Comparison of ENCODE assay signal across 10 cellular contexts in genomic region chr5:179794575-179794974, GRCh38. TPM values are rescaled to one million over a fixed set of nuclear protein-coding genes. Genes with fewer than 3 reads are reported as not detected.
DNase-seq lines count a peak whose midpoint lies in the region; ATAC-seq, FAIRE-seq and TF ChIP-seq lines count a peak whose summit lies in the region.
"Had no signal": no experiment of that assay in that cellular context is flagged by ENCODE, and none has a peak within 500 bp of the region (broad histone marks: within the 10 kb centered on the region; RNA-seq: fewer than 3 reads in every experiment).

No MANE protein-coding gene starts in this region.

- no peak for ATAC-seq in IMR-90 (ENCODE audit: low read depth)
- no peak for ATAC-seq in naive thymus-derived CD8-positive, alpha-beta T cell
- no peak for ATAC-seq in HG03571 (IDR thresholded peaks at IDR 0.05; ENCODE audit: unreplicated experiment)

- intact Hi-C loops in IMR-90 (cut with micrococcal nuclease), result no loop called here

- no peaks in the 10 kb centered on the region for H3K79me2 ChIP-seq in mesendoderm (ENCODE audit: control insufficient read depth, insufficient read depth, low read length)

- H2BK5ac ChIP-seq in IMR-90 (ENCODE audit: low read depth, low read length, poor library complexity, severe bottlenecking) (no peak overlapping the region), mesendoderm (ENCODE audit: low read length) (no peak overlapping the region)

- no peak for TF ChIP-seq POLR2A in IMR-90 (IDR thresholded peaks at IDR 0.05; ENCODE audit: low read depth, low read length)

- FAIRE-seq in HTR-8/SVneo (lab: Jason Lieb, UNC), result no peak

- H3K4me1 ChIP-seq in IMR-90 (ENCODE audit: control insufficient read depth, insufficient read depth, low read length), result peaks cover 9% of the 10 kb centered on the region; the same call in 1 of the 2 replicates
- no peaks in the 10 kb centered on the region for H3K4me1 ChIP-seq in mesendoderm (ENCODE audit: control insufficient read depth, low read depth, low read length)

- no peak overlapping the region for H2BK15ac ChIP-seq in IMR-90 (ENCODE audit: low read depth, low read length)
- H2BK15ac ChIP-seq in mesendoderm (replicated peaks; ENCODE audit: low read depth), result no peak overlapping the region

- H3K14ac ChIP-seq in IMR-90 (replicated peaks; ENCODE audit: low read depth, low read length), result no peak overlapping the region

- no peaks in the 10 kb centered on the region for H3K27me3 Mint-ChIP-seq in chondrocyte (ENCODE audit: low read depth)
- H3K27me3 Mint-ChIP-seq in naive thymus-derived CD8-positive, alpha-beta T cell, result no peaks in the 10 kb centered on the region

- H4K5ac ChIP-seq in IMR-90 (ENCODE audit: low read depth, low read length), result no peak overlapping the region
- no peak overlapping the region for H4K5ac ChIP-seq in mesendoderm (ENCODE audit: low read length)

- H3K4ac ChIP-seq in IMR-90 (ENCODE audit: low read depth, low read length) (no peak overlapping the region), mesendoderm (ENCODE audit: low read depth, low read length) (no peak overlapping the region)

- POLR2A ChIA-PET in IMR-90 (lab: Charles Lee; ENCODE audit: unreplicated experiment), result no interaction called here
- POLR2A ChIA-PET in naive thymus-derived CD8-positive, alpha-beta T cell (lab: Charles Lee), result interaction anchor here (0.8 to 5.3 kb wide), 9 partner anchors 9 to 171 kb away, joined by 3 to 41 read pairs (median 6); partner anchors contain the start of genes HNRNPH1, MAML1 and SQSTM1

- WGBS in IMR-90 (ENCODE audit: extremely low coverage in 2 of 2, insufficient read length in 1 of 2), 2 experiments, result 100% methylated on average over 2 of the region's 3 CpGs; no CpG with 5 or more reads in 1 of the 2 experiments
- no CpG with 5 or more reads among the region's 3 CpGs for WGBS in mesendoderm (ENCODE audit: extremely low coverage, insufficient coverage, low lambda C conversion rate)

- H2BK120ac ChIP-seq in IMR-90 (ENCODE audit: low read depth, low read length), result no peak overlapping the region
- no peak overlapping the region for H2BK120ac ChIP-seq in mesendoderm (ENCODE audit: low read depth, low read length)

- H3K79me1 ChIP-seq in IMR-90 (ENCODE audit: low read depth in 1 of 2, low read length in 2 of 2) (peaks cover 0 to 8% of the 10 kb centered on the region in 2 experiments; a peak in 1 of 4 replicates), mesendoderm (ENCODE audit: low read length) (no peaks in the 10 kb centered on the region)

- no peak overlapping the region for H3K9ac ChIP-seq in IMR-90 (ENCODE audit: low read depth, low read length)
- no peak overlapping the region for H3K9ac ChIP-seq in mesendoderm (ENCODE audit: low read length)

- no peak overlapping the region for H4K91ac ChIP-seq in IMR-90 (ENCODE audit: insufficient read depth, low read depth, low read length)

- H2AK9ac ChIP-seq in IMR-90 (replicated peaks; ENCODE audit: low read depth, low read length, poor library complexity), result peak overlapping the region; percentile 92

- H2AK5ac ChIP-seq in IMR-90 (ENCODE audit: low read depth, low read length) (no peak overlapping the region), mesendoderm (ENCODE audit: low read length) (no peak overlapping the region)

- peak overlapping the region; percentile 90 for H3K27ac ChIP-seq in 22Rv1
- no peak overlapping the region for H3K27ac ChIP-seq in IMR-90 (ENCODE audit: insufficient read depth, low read length)
- no peak overlapping the region for H3K27ac ChIP-seq in mesendoderm (ENCODE audit: low read depth, low read length)

- H4K20me1 ChIP-seq in IMR-90 (ENCODE audit: insufficient read depth, low read length), result 0 out of 2 replicates have a peak, but pooled peaks cover 7% of the 10 kb centered on the region

- no peak overlapping the region for H3K4me2 ChIP-seq in IMR-90 (ENCODE audit: low read depth, low read length)
- H3K4me2 ChIP-seq in mesendoderm (ENCODE audit: low read length), result no peak overlapping the region

- H3K18ac ChIP-seq in IMR-90 (ENCODE audit: low read depth, low read length), result no peak overlapping the region
- no peak overlapping the region for H3K18ac ChIP-seq in mesendoderm (ENCODE audit: low read length)

- H2AFZ ChIP-seq in IMR-90 (replicated peaks; ENCODE audit: low read length, poor library complexity), result no peak overlapping the region

- in situ Hi-C loops in IMR-90 (cut with MboI; ENCODE audit: low sequenced_read_pairs), result no loop called here

- peaks cover 28% of the 10 kb centered on the region for H3K36me3 ChIP-seq in IMR-90 (ENCODE audit: control insufficient read depth, insufficient read depth, low read length)
- H3K36me3 ChIP-seq in mesendoderm (ENCODE audit: control insufficient read depth, insufficient read depth, low read length), result peaks cover under 1% of the 10 kb centered on the region

- no peak overlapping the region for H2BK20ac ChIP-seq in IMR-90 (ENCODE audit: low read depth, low read length)

- CTCF ChIA-PET in IMR-90 (lab: Yijun Ruan, JAX), result no interaction called here

- TF ChIP-seq CTCF in 22Rv1 (IDR thresholded peaks at IDR 0.05) (no peak), IMR-90 (conservative IDR thresholded peaks at IDR 0.05; ENCODE audit: low read depth, low read length) (no peak), chondrocyte (IDR thresholded peaks at IDR 0.05) (no peak)

- no peaks in the 10 kb centered on the region for H3K9me3 ChIP-seq in IMR-90 (ENCODE audit: control insufficient read depth, insufficient read depth, low read length)

- H3K4me3 ChIP-seq in IMR-90 (ENCODE audit: insufficient read depth, low read depth, low read length) (no peak overlapping the region), mesendoderm (ENCODE audit: low read length) (no peak overlapping the region)

- no peaks in the 10 kb centered on the region for H3K9me3 Mint-ChIP-seq in chondrocyte (ENCODE audit: low read depth)
- no peaks in the 10 kb centered on the region for H3K9me3 Mint-ChIP-seq in naive thymus-derived CD8-positive, alpha-beta T cell

- H3K56ac ChIP-seq in IMR-90 (ENCODE audit: extremely low read depth, insufficient read depth, low read length), result no peak overlapping the region
- H3K56ac ChIP-seq in mesendoderm (ENCODE audit: low read length), result no peak overlapping the region

- no peak for TF ChIP-seq RAD21 in IMR-90 (IDR thresholded peaks at IDR 0.05; ENCODE audit: low read length)

- H4K8ac ChIP-seq in IMR-90 (ENCODE audit: low read depth in 2 of 2, low read length in 2 of 2), result no peak overlapping the region
- no peak overlapping the region for H4K8ac ChIP-seq in mesendoderm (ENCODE audit: low read depth, low read length)

- H3K27me3 ChIP-seq in IMR-90 (ENCODE audit: control insufficient read depth, insufficient read depth, low read length) (no peaks in the 10 kb centered on the region), mesendoderm (ENCODE audit: insufficient read depth, low read length, poor library complexity) (no peaks in the 10 kb centered on the region)

- dilution Hi-C loops in IMR-90 (cut with HindIII; ENCODE audit: low sequenced_read_pairs, unreplicated experiment), result no loop called here

- DNase-seq in IMR-90 (no peak), chondrocyte (ENCODE audit: low spot score) (no peak), mesendoderm (no peak), HTR-8/SVneo (ENCODE audit: insufficient read length, low spot score) (no peak), cerebellar cortex (ENCODE audit: low spot score) (no peak)
- no peak for DNase-seq in naive thymus-derived CD8-positive, alpha-beta T cell
- DNase-seq: activated CD4-positive, alpha-beta T cell treated with anti-CD3 and anti-CD28 coated beads, Interleukin-2, amount 50 U/mL, for 4 hours; KBM-7 had no signal

- peak overlapping the region; percentile 51 for H3K27ac Mint-ChIP-seq in chondrocyte (ENCODE audit: unreplicated experiment)
- H3K27ac Mint-ChIP-seq in naive thymus-derived CD8-positive, alpha-beta T cell, result peak overlapping the region in 8 of 10 donors; percentile 5 to 89 (median 80)

- no peaks in the 10 kb centered on the region for H3K9me1 ChIP-seq in IMR-90 (ENCODE audit: insufficient read depth, low read length)

- peaks cover 11% of the 10 kb centered on the region for H3K36me3 Mint-ChIP-seq in chondrocyte (ENCODE audit: low read depth)
- H3K36me3 Mint-ChIP-seq in naive thymus-derived CD8-positive, alpha-beta T cell, result peaks cover 0 to 10% (median 0%) of the 10 kb centered on the region in 3 donors

- H3K4me3 Mint-ChIP-seq in chondrocyte (ENCODE audit: unreplicated experiment), result peak overlapping the region; percentile 57
- peak overlapping the region; percentile 52 to 82 (median 69) for H3K4me3 Mint-ChIP-seq in naive thymus-derived CD8-positive, alpha-beta T cell

- no TSS peak for BruUV-seq in IMR-90 (replicated peaks; lab: Mats Ljungman, UMichigan)

- H3K23ac ChIP-seq in IMR-90 (ENCODE audit: low read depth, low read length) (no peak overlapping the region), mesendoderm (ENCODE audit: low read length) (no peak overlapping the region)

- H3K4me1 Mint-ChIP-seq in chondrocyte (ENCODE audit: low read depth), result peaks cover 18% of the 10 kb centered on the region
- peaks cover 18 to 37% (median 32%) of the 10 kb centered on the region in 4 donors for H3K4me1 Mint-ChIP-seq in naive thymus-derived CD8-positive, alpha-beta T cell

RNA-seq across cellular contexts. Expression of gene LTC4S, which starts 0.8 kb away (rescaled TPM):
- total RNA-seq in IMR-90 (2012; rRNA removed) (not detected in 2 replicates), chondrocyte (1.2 to 1.7 TPM (median 1.3 TPM) in 3 replicates)
- polyA plus RNA-seq in IMR-90 (2012; rRNA removed), result 0.72 and 1.9 TPM in 2 replicates
- polyA plus RNA-seq in IMR-90 (2012; cell fraction: cytosol; rRNA removed), result 1.3 and 3.2 TPM in 2 replicates
- polyA plus RNA-seq in IMR-90 (2012; cell fraction: nucleus; rRNA removed; ENCODE audit: low replicate concordance), result 2.3 and 12.6 TPM in 2 replicates
- 1 to 10 TPM; 5.5 to 6.1 TPM for total RNA-seq in naive thymus-derived CD8-positive, alpha-beta T cell
- 1 to 10 TPM; 1.5 to 2.9 (median 2.0) TPM for polyA plus RNA-seq in naive thymus-derived CD8-positive, alpha-beta T cell
- polyA plus RNA-seq in mesendoderm (2013, experiment 1 of 2), result 0.45 TPM
- polyA plus RNA-seq in mesendoderm (2013, experiment 2 of 2), result 0.42 TPM

RNA-seq across cellular contexts. Expression of gene MGAT4B, which starts 12.1 kb away (rescaled TPM):
- total RNA-seq in IMR-90 (2012; rRNA removed) (53.9 and 73.7 TPM in 2 replicates), chondrocyte (135 to 144 TPM (median 142 TPM) in 3 replicates)
- polyA plus RNA-seq in IMR-90 (2012; rRNA removed), result 155 and 164 TPM in 2 replicates
- polyA plus RNA-seq in IMR-90 (2012; cell fraction: cytosol; rRNA removed), result 148 and 266 TPM in 2 replicates
- 388 and 999 TPM in 2 replicates for polyA plus RNA-seq in IMR-90 (2012; cell fraction: nucleus; rRNA removed; ENCODE audit: low replicate concordance)
- total RNA-seq in naive thymus-derived CD8-positive, alpha-beta T cell, result 100 to 1,000 TPM; 170 to 175 TPM
- polyA plus RNA-seq in naive thymus-derived CD8-positive, alpha-beta T cell, result 10 to 100 TPM in 2 of 3 donors, 1 to 10 TPM in 1; 7.8 to 20.9 (median 13.5) TPM
- polyA plus RNA-seq in mesendoderm (2013, experiment 1 of 2), result 35.2 TPM
- 37.9 TPM for polyA plus RNA-seq in mesendoderm (2013, experiment 2 of 2)

RNA-seq across cellular contexts. Expression of gene SQSTM1, which starts 26.1 kb away (rescaled TPM):
- total RNA-seq in IMR-90 (2012; rRNA removed) (168 and 184 TPM in 2 replicates), chondrocyte (219 to 297 TPM (median 296 TPM) in 3 replicates)
- 152 and 201 TPM in 2 replicates for polyA plus RNA-seq in IMR-90 (2012; rRNA removed)
- 153 and 219 TPM in 2 replicates for polyA plus RNA-seq in IMR-90 (2012; cell fraction: cytosol; rRNA removed)
- polyA plus RNA-seq in IMR-90 (2012; cell fraction: nucleus; rRNA removed; ENCODE audit: low replicate concordance), result 377 and 407 TPM in 2 replicates
- 100 to 1,000 TPM; 357 to 370 TPM for total RNA-seq in naive thymus-derived CD8-positive, alpha-beta T cell
- 100 to 1,000 TPM; 144 to 157 (median 150) TPM for polyA plus RNA-seq in naive thymus-derived CD8-positive, alpha-beta T cell
- polyA plus RNA-seq in mesendoderm (2013, experiment 1 of 2), result 52.0 TPM
- 62.0 TPM for polyA plus RNA-seq in mesendoderm (2013, experiment 2 of 2)
